Comparison of ENCODE assay signal across 1 cellular context in the genomic region with DNA sequence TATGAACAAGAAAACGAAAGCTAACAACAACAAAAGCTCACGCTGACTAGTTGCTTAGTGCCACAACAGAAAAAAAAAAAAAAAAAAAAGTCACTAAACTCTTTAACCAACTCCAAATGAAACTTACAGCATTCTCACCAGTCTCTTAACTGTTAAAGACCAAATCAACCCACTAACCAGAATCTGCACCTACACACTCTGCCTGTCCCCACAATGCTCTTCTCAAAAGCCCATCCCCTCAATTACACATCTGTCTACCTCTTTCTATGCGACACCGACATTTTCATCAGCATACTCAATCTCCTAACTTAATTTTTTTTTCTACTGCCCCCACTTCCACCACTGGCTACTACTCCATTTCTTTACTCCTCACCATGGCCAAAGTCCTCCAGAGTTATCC.
TF ChIP-seq lines count a peak whose summit lies in the region.

No MANE protein-coding gene starts in this region.

TF ChIP-seq in K562, 482 proteins besides CTCF, POLR2A, EP300 and RAD21 (continued from another document):
- TF ChIP-seq XRCC5 (IDR thresholded peaks at IDR 0.05; ENCODE audit: low read depth, low read length), result no peak
- no peak for TF ChIP-seq DIDO1 (tag; IDR thresholded peaks at IDR 0.05; ENCODE audit: low read depth)
